ENCODE assay signal across 1 cellular context in the genomic region with DNA sequence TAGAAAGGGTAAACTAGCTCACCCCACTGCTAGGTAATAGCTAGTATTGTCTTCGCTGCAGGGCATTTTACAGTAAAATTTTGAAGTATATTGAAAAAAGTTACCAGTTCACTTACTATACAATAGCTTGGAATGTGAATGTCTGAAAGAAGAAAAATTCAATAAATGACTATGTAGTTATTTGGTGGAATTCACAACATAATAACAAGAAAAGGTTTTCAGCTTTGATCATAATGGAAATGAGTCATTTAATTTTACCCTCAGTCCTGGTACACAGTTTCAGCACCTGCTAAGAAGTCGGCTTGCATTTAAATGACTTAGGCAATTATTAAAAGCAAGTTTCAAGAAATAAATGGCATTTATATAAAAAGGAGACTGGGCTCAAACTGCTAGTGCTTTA.
TF ChIP-seq lines count a peak whose summit lies in the region.

No MANE protein-coding gene starts in this region.

TF ChIP-seq in GM12878, 131 proteins besides CTCF, POLR2A, EP300 and RAD21 (continued from another document and continues in another):
- TF ChIP-seq, protein P1, sequence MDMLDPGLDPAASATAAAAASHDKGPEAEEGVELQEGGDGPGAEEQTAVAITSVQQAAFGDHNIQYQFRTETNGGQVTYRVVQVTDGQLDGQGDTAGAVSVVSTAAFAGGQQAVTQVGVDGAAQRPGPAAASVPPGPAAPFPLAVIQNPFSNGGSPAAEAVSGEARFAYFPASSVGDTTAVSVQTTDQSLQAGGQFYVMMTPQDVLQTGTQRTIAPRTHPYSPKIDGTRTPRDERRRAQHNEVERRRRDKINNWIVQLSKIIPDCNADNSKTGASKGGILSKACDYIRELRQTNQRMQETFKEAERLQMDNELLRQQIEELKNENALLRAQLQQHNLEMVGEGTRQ (IDR thresholded peaks at IDR 0.05; ENCODE audit: borderline replicate concordance, low read depth, low read length) = no peak
- TF ChIP-seq TCF3 (IDR thresholded peaks at IDR 0.05; ENCODE audit: borderline replicate concordance, insufficient read depth, low read depth, low read length) (0 out of 2 replicates have a peak, but pooled peaks have one; percentile 19), ZNF274 (IDR thresholded peaks at IDR 0.05; ENCODE audit: insufficient read depth, insufficient read length) (no peak), ETV6 (conservative IDR thresholded peaks at IDR 0.05 in 1 of 2, IDR thresholded peaks at IDR 0.05 in 1 of 2; ENCODE audit: borderline replicate concordance in 1 of 2, low read depth in 1 of 2) (no peak), HDGF (IDR thresholded peaks at IDR 0.05) (no peak), HDAC2 (IDR thresholded peaks at IDR 0.05) (no peak), BACH1 (IDR thresholded peaks at IDR 0.05; ENCODE audit: borderline replicate concordance) (no peak), NR2F1 (conservative IDR thresholded peaks at IDR 0.05) (no peak), RELA (IDR thresholded peaks at IDR 0.05; ENCODE audit: borderline replicate concordance, partially characterized antibody) (no peak), SREBF2 (IDR thresholded peaks at IDR 0.05; ENCODE audit: low read length) (no peak), ZSCAN29 (IDR thresholded peaks at IDR 0.05) (no peak), CBX5 (IDR thresholded peaks at IDR 0.05; ENCODE audit: low read depth) (no peak), TCF12 (IDR thresholded peaks at IDR 0.05; ENCODE audit: low read depth, low read length) (no peak), SUZ12 (IDR thresholded peaks at IDR 0.05; ENCODE audit: unreplicated experiment) (no peak), BHLHE40 (IDR thresholded peaks at IDR 0.05; ENCODE audit: borderline replicate concordance in 1 of 2, low read depth in 2 of 2, low read length in 1 of 2) (peak in 1 of 2 experiments; percentile 32; a peak in 1 of 4 replicates), EGR1 (IDR thresholded peaks at IDR 0.05; ENCODE audit: borderline replicate concordance in 1 of 2, low read depth in 2 of 2, low read length in 2 of 2) (no peak), CBX3 (IDR thresholded peaks at IDR 0.05; ENCODE audit: borderline replicate concordance, low read depth) (no peak), ESRRA (IDR thresholded peaks at IDR 0.05; ENCODE audit: low read length) (no peak), RB1 (IDR thresholded peaks at IDR 0.05; ENCODE audit: borderline replicate concordance) (no peak), HDAC6 (IDR thresholded peaks at IDR 0.05; ENCODE audit: unreplicated experiment) (no peak), BRCA1 (IDR thresholded peaks at IDR 0.05; ENCODE audit: low read depth, low read length) (no peak), TBL1XR1 (IDR thresholded peaks at IDR 0.05; ENCODE audit: low read depth, low read length) (no peak), NFYA (IDR thresholded peaks at IDR 0.05; ENCODE audit: borderline replicate concordance, low read depth, low read length) (no peak), MEF2B (IDR thresholded peaks at IDR 0.05; ENCODE audit: partially characterized antibody, poor library complexity, severe bottlenecking) (no peak), CBFB (IDR thresholded peaks at IDR 0.05; ENCODE audit: low read depth) (no peak), POU2F2 (IDR thresholded peaks at IDR 0.05; ENCODE audit: borderline replicate concordance, low read depth, low read length) (no peak), LARP7 (IDR thresholded peaks at IDR 0.05) (no peak), SP1 (IDR thresholded peaks at IDR 0.05; ENCODE audit: low read depth, low read length) (no peak), ZBED1 (IDR thresholded peaks at IDR 0.05; ENCODE audit: borderline replicate concordance) (no peak), BMI1 (IDR thresholded peaks at IDR 0.05; ENCODE audit: borderline replicate concordance) (0 out of 2 replicates have a peak, but pooled peaks have one; percentile 45), ATF7 (IDR thresholded peaks at IDR 0.05; ENCODE audit: low read depth) (no peak), SMAD1 (IDR thresholded peaks at IDR 0.05; ENCODE audit: low read depth, partially characterized antibody) (no peak), KLF5 (IDR thresholded peaks at IDR 0.05; ENCODE audit: partially characterized antibody) (no peak), RFX5 (IDR thresholded peaks at IDR 0.05; ENCODE audit: low read depth, low read length) (no peak), CHD2 (IDR thresholded peaks at IDR 0.05; ENCODE audit: borderline replicate concordance, low read depth, low read length) (no peak), NBN (IDR thresholded peaks at IDR 0.05) (no peak), SREBF1 (IDR thresholded peaks at IDR 0.05; ENCODE audit: low read length) (no peak), TCF7 (IDR thresholded peaks at IDR 0.05; ENCODE audit: borderline replicate concordance) (peak; percentile 66), CHD1 (IDR thresholded peaks at IDR 0.05; ENCODE audit: low read depth, low read length) (no peak), RCOR1 (conservative IDR thresholded peaks at IDR 0.05; ENCODE audit: low read depth, low read length) (no peak), HCFC1 (IDR thresholded peaks at IDR 0.05; ENCODE audit: low read length) (no peak)
- TF ChIP-seq, protein P2, sequence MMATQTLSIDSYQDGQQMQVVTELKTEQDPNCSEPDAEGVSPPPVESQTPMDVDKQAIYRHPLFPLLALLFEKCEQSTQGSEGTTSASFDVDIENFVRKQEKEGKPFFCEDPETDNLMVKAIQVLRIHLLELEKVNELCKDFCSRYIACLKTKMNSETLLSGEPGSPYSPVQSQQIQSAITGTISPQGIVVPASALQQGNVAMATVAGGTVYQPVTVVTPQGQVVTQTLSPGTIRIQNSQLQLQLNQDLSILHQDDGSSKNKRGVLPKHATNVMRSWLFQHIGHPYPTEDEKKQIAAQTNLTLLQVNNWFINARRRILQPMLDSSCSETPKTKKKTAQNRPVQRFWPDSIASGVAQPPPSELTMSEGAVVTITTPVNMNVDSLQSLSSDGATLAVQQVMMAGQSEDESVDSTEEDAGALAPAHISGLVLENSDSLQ (IDR thresholded peaks at IDR 0.05) = no peak
- TF ChIP-seq, protein P3, sequence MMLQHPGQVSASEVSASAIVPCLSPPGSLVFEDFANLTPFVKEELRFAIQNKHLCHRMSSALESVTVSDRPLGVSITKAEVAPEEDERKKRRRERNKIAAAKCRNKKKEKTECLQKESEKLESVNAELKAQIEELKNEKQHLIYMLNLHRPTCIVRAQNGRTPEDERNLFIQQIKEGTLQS (IDR thresholded peaks at IDR 0.05; ENCODE audit: borderline replicate concordance, extremely low read depth, low read depth, low read length) = no peak
- TF ChIP-seq, protein P4, sequence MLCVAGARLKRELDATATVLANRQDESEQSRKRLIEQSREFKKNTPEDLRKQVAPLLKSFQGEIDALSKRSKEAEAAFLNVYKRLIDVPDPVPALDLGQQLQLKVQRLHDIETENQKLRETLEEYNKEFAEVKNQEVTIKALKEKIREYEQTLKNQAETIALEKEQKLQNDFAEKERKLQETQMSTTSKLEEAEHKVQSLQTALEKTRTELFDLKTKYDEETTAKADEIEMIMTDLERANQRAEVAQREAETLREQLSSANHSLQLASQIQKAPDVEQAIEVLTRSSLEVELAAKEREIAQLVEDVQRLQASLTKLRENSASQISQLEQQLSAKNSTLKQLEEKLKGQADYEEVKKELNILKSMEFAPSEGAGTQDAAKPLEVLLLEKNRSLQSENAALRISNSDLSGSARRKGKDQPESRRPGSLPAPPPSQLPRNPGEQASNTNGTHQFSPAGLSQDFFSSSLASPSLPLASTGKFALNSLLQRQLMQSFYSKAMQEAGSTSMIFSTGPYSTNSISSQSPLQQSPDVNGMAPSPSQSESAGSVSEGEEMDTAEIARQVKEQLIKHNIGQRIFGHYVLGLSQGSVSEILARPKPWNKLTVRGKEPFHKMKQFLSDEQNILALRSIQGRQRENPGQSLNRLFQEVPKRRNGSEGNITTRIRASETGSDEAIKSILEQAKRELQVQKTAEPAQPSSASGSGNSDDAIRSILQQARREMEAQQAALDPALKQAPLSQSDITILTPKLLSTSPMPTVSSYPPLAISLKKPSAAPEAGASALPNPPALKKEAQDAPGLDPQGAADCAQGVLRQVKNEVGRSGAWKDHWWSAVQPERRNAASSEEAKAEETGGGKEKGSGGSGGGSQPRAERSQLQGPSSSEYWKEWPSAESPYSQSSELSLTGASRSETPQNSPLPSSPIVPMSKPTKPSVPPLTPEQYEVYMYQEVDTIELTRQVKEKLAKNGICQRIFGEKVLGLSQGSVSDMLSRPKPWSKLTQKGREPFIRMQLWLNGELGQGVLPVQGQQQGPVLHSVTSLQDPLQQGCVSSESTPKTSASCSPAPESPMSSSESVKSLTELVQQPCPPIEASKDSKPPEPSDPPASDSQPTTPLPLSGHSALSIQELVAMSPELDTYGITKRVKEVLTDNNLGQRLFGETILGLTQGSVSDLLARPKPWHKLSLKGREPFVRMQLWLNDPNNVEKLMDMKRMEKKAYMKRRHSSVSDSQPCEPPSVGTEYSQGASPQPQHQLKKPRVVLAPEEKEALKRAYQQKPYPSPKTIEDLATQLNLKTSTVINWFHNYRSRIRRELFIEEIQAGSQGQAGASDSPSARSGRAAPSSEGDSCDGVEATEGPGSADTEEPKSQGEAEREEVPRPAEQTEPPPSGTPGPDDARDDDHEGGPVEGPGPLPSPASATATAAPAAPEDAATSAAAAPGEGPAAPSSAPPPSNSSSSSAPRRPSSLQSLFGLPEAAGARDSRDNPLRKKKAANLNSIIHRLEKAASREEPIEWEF (IDR thresholded peaks at IDR 0.05; ENCODE audit: insufficient replicate concordance, low read depth, low read length) = no peak
- TF ChIP-seq, protein P5, sequence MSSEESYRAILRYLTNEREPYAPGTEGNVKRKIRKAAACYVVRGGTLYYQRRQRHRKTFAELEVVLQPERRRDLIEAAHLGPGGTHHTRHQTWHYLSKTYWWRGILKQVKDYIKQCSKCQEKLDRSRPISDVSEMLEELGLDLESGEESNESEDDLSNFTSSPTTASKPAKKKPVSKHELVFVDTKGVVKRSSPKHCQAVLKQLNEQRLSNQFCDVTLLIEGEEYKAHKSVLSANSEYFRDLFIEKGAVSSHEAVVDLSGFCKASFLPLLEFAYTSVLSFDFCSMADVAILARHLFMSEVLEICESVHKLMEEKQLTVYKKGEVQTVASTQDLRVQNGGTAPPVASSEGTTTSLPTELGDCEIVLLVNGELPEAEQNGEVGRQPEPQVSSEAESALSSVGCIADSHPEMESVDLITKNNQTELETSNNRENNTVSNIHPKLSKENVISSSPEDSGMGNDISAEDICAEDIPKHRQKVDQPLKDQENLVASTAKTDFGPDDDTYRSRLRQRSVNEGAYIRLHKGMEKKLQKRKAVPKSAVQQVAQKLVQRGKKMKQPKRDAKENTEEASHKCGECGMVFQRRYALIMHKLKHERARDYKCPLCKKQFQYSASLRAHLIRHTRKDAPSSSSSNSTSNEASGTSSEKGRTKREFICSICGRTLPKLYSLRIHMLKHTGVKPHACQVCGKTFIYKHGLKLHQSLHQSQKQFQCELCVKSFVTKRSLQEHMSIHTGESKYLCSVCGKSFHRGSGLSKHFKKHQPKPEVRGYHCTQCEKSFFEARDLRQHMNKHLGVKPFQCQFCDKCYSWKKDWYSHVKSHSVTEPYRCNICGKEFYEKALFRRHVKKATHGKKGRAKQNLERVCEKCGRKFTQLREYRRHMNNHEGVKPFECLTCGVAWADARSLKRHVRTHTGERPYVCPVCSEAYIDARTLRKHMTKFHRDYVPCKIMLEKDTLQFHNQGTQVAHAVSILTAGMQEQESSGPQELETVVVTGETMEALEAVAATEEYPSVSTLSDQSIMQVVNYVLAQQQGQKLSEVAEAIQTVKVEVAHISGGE (CRISPR knock-in tag; IDR thresholded peaks at IDR 0.05) = no peak
- TF ChIP-seq, protein P6, sequence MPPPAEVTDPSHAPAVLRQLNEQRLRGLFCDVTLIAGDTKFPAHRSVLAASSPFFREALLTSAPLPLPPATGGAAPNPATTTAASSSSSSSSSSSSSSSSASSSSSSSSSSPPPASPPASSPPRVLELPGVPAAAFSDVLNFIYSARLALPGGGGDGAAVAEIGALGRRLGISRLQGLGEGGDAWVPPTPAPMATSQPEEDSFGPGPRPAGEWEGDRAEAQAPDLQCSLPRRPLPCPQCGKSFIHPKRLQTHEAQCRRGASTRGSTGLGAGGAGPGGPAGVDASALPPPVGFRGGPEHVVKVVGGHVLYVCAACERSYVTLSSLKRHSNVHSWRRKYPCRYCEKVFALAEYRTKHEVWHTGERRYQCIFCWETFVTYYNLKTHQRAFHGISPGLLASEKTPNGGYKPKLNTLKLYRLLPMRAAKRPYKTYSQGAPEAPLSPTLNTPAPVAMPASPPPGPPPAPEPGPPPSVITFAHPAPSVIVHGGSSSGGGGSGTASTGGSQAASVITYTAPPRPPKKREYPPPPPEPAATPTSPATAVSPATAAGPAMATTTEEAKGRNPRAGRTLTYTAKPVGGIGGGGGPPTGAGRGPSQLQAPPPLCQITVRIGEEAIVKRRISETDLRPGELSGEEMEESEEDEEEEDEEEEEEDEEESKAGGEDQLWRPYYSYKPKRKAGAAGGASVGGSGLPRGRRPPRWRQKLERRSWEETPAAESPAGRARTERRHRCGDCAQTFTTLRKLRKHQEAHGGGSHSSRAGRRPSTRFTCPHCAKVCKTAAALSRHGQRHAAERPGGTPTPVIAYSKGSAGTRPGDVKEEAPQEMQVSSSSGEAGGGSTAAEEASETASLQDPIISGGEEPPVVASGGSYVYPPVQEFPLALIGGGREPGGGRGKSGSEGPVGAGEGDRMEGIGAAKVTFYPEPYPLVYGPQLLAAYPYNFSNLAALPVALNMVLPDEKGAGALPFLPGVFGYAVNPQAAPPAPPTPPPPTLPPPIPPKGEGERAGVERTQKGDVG (CRISPR knock-in tag; IDR thresholded peaks at IDR 0.05) = no peak
- TF ChIP-seq, protein P7, sequence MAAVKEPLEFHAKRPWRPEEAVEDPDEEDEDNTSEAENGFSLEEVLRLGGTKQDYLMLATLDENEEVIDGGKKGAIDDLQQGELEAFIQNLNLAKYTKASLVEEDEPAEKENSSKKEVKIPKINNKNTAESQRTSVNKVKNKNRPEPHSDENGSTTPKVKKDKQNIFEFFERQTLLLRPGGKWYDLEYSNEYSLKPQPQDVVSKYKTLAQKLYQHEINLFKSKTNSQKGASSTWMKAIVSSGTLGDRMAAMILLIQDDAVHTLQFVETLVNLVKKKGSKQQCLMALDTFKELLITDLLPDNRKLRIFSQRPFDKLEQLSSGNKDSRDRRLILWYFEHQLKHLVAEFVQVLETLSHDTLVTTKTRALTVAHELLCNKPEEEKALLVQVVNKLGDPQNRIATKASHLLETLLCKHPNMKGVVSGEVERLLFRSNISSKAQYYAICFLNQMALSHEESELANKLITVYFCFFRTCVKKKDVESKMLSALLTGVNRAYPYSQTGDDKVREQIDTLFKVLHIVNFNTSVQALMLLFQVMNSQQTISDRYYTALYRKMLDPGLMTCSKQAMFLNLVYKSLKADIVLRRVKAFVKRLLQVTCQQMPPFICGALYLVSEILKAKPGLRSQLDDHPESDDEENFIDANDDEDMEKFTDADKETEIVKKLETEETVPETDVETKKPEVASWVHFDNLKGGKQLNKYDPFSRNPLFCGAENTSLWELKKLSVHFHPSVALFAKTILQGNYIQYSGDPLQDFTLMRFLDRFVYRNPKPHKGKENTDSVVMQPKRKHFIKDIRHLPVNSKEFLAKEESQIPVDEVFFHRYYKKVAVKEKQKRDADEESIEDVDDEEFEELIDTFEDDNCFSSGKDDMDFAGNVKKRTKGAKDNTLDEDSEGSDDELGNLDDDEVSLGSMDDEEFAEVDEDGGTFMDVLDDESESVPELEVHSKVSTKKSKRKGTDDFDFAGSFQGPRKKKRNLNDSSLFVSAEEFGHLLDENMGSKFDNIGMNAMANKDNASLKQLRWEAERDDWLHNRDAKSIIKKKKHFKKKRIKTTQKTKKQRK (IDR thresholded peaks at IDR 0.05; ENCODE audit: low read depth, low read length) = no peak
